In the genomic region with DNA sequence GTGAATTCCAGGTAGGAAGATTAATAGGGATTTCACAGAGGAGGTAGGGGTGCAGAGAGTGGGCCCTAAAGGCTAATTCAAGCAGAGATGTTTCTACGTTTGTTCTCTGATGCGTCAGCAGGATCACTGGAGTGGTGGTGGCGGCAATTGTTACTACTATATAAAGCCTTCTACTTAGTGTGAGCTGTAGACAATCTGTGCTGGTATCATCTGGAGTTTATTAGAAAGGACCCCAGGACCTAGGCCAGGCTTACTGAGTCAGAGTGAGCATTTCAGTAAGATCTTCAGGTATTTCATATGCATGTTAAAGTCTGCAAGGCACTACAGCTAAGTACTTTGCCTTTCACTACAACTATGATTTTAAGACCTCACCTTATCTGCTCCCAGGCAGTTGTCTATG, we compare ENCODE assay signal across 24 cellular contexts.
"Had no signal": no experiment of that assay in that cellular context is flagged by ENCODE, and none has a peak within 500 bp of the region (broad histone marks: within the 10 kb centered on the region; RNA-seq: fewer than 3 reads in every experiment).

No MANE protein-coding gene starts in this region.

- DNase-seq: activated CD4-positive, alpha-beta T cell treated with anti-CD3 and anti-CD28 coated beads, Interleukin-2, amount 50 U/mL, for 1 hour; activated CD4-positive, CD25-positive, alpha-beta regulatory T cell; activated CD8-positive, alpha-beta T cell treated with anti-CD3 and anti-CD28 coated beads, Interleukin-2, amount 10 ng/mL, durations not matched to agents 7 days and 5 days; activated effector memory CD4-positive, alpha-beta T cell treated with Interleukin-2 at 50 U/mL for 16 hours; activated naive CD4-positive, alpha-beta T cell; activated naive CD8-positive, alpha-beta T cell treated with anti-CD3 and anti-CD28 coated beads, Interleukin-2, amount 50 U/mL, for 24 hours; activated T-cell treated with anti-CD3 and anti-CD28 coated beads, Interleukin-2, amount 50 U/mL, for 24 hours; amniotic stem cell; body of pancreas; central memory CD4-positive, alpha-beta T cell; MG63; NCI-H1105; NCI-H1436; NCI-H1694 treated with DMSO at 0.1 percent for 48 hours; NCI-H2029 treated with DMSO at 0.1 percent for 48 hours; NCI-H345; NCI-H510A treated with DMSO at 0.1 percent for 48 hours; NCI-H69; PC-9; SHP77 treated with DMSO at 0.1 percent for 48 hours; T-cell had no signal

- H3K27ac ChIP-seq: ascending aorta, body of pancreas, KMS-11, PC-9, VCaP had no signal

- ATAC-seq: activated CD8-positive, alpha-beta T cell treated with anti-CD3 and anti-CD28 coated beads, Interleukin-2, amount 10 ng/mL, durations not matched to agents 7 days and 5 days; activated naive CD8-positive, alpha-beta T cell treated with anti-CD3 and anti-CD28 coated beads, Interleukin-2, amount 50 U/mL, for 24 hours; body of pancreas; T-cell had no signal

- H3K36me3 ChIP-seq: MG63 had no signal

- H3K9me3 ChIP-seq: ascending aorta, body of pancreas, MG63 had no signal

- H3K4me3 ChIP-seq: ascending aorta, body of pancreas, MG63, PC-9 had no signal

- H3K4me2 ChIP-seq: KMS-11, PC-9 had no signal

- H3K9ac ChIP-seq: KMS-11 had no signal

- H3K27me3 ChIP-seq: ascending aorta, body of pancreas, MG63 had no signal

- H2AFZ ChIP-seq: PC-9 had no signal
